In genomic region chr6:108805611-108806181, GRCh38 we compare ENCODE assay signal across 1 cellular context.
TF ChIP-seq lines count a peak whose summit lies in the region.

No MANE protein-coding gene starts in this region.

TF ChIP-seq in HepG2, 621 proteins besides CTCF, POLR2A, EP300 and RAD21 (continued from another document):
- TF ChIP-seq ZHX1 (CRISPR knock-in tag; IDR thresholded peaks at IDR 0.05; ENCODE audit: low read depth) (no peak), CENPX (CRISPR knock-in tag; IDR thresholded peaks at IDR 0.05) (no peak), RORA (CRISPR knock-in tag; IDR thresholded peaks at IDR 0.05) (no peak), HNRNPK (IDR thresholded peaks at IDR 0.05; ENCODE audit: low read depth, low read length, poor library complexity, severe bottlenecking) (no peak), ZNF564 (CRISPR knock-in tag; IDR thresholded peaks at IDR 0.05) (no peak), NFRKB (IDR thresholded peaks at IDR 0.05) (no peak), ZHX2 (IDR thresholded peaks at IDR 0.05; ENCODE audit: low read depth) (no peak), ZHX2 (CRISPR knock-in tag; IDR thresholded peaks at IDR 0.05; ENCODE audit: borderline replicate concordance) (no peak), SMYD3 (CRISPR knock-in tag; IDR thresholded peaks at IDR 0.05) (no peak)
